Comparison of ENCODE assay signal across 8 cellular contexts in the genomic region with DNA sequence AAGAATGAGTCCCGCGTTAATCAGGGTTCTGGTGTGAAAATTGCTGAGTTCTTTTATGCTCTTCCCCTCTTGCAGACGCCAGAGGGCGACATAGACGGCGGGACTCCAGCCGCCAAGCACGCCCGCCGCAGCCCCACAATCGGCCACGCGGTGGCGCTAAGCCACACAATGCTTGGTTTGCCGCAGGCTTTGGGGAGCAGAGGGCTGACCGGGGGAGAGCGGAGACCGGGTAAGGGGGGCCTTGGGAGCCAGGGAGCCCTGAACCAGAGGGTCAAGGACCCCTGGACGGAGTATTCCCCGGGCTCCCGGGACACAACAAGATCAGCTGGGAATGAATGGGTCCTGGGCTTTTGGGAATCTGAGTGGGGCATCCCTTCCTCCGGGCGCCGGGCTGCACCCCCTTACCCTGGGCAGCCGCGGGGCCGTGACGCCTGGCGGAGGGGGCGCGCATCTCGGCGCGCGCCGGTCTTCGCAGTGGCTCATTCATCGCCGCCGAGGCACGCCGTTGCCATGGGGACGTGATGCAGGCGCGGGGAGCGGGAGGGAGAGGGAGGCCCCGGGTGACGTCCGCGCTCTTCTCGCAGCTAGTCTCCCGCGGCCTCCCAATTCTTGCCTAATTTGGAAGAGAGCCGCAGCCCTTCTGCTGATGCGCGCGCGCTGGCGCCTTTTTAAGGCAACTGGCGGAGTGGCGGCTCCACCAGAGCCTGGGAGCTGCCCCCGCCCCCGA. TPM values are rescaled to one million over a fixed set of nuclear protein-coding genes. Genes with fewer than 3 reads are reported as not detected.
A peak's percentile ranks its signal among the peaks of the same experiment; 100 is the strongest.
DNase-seq lines count a peak whose midpoint lies in the region; ATAC-seq and TF ChIP-seq lines count a peak whose summit lies in the region.

No MANE protein-coding gene starts in this region.

- DNase-seq in Daoy (ENCODE audit: low read depth) (peak; percentile 90), NCI-H510A (lab: John Stamatoyannopoulos, UW) (peak; percentile 87), cerebellum (ENCODE audit: low spot score) (peak; percentile 94), kidney epithelial cell (ENCODE audit: low read depth) (no peak)
- peak; percentile 84 for DNase-seq in activated CD4-positive, alpha-beta T cell treated with anti-CD3 and anti-CD28 coated beads for 1 hour
- peak; percentile 81 to 93 for DNase-seq in stimulated activated CD4-positive, alpha-beta T cell treated with anti-CD3 and anti-CD28 coated beads, Interleukin-15, amount 100 ng/mL, for 48 hours (ENCODE audit: low read depth in 2 of 2)

- peak; percentile 100 for TF ChIP-seq CTCF in kidney epithelial cell (IDR thresholded peaks at IDR 0.05; ENCODE audit: insufficient read depth, low read length, poor library complexity, severe bottlenecking)

- H3K4me3 ChIP-seq in kidney epithelial cell (ENCODE audit: low read depth, low read length) = peak overlapping the region; percentile 6

- ATAC-seq in HG03159 (IDR thresholded peaks at IDR 0.05; ENCODE audit: unreplicated experiment) = peak; percentile 62
- no peak for ATAC-seq in HG03469 (IDR thresholded peaks at IDR 0.05; ENCODE audit: unreplicated experiment)

- no peaks in the 10 kb centered on the region for H3K36me3 ChIP-seq in kidney epithelial cell (ENCODE audit: control insufficient read depth, insufficient read depth, low read length)

- peaks cover 39% of the 10 kb centered on the region for H3K27me3 ChIP-seq in kidney epithelial cell (ENCODE audit: control insufficient read depth, insufficient read depth, low read length)

RNA-seq across cellular contexts. Expression of a gene that starts 12.2 kb away (rescaled TPM):
- total RNA-seq in Daoy (2014; rRNA removed; shearing (Covaris generic)) = 0.11 TPM in 1 of 2 replicates, not detected in the other
- total RNA-seq in cerebellum = 0.18 TPM
- total RNA-seq in kidney epithelial cell = not detected in 2 replicates

RNA-seq across cellular contexts. Expression of a gene that starts 30.0 kb away (rescaled TPM):
- 107 and 157 TPM in 2 replicates for total RNA-seq in Daoy (2014; rRNA removed; shearing (Covaris generic))
- total RNA-seq in cerebellum (13.1 TPM), kidney epithelial cell (54.8 and 62.6 TPM in 2 replicates)

RNA-seq across cellular contexts. Expression of a gene that starts 37.1 kb away (rescaled TPM):
- 0.48 and 0.86 TPM in 2 replicates for total RNA-seq in Daoy (2014; rRNA removed; shearing (Covaris generic))
- 1.2 TPM for total RNA-seq in cerebellum
- 5.5 and 7.7 TPM in 2 replicates for total RNA-seq in kidney epithelial cell

RNA-seq across cellular contexts. Expression of a gene that starts 58.1 kb away (rescaled TPM):
- total RNA-seq in Daoy (2014; rRNA removed; shearing (Covaris generic)) = 1.8 and 2.1 TPM in 2 replicates
- total RNA-seq in cerebellum (12.2 TPM), kidney epithelial cell (2.3 and 5.0 TPM in 2 replicates)
